In genomic region chr7:44059219-44060090, GRCh38 we compare ENCODE assay signal across 12 cellular contexts. TPM values are rescaled to one million over a fixed set of nuclear protein-coding genes. Genes with fewer than 3 reads are reported as not detected.
DNase-seq lines count a peak whose midpoint lies in the region; ATAC-seq, FAIRE-seq and TF ChIP-seq lines count a peak whose summit lies in the region.
"Had no signal": no experiment of that assay in that cellular context is flagged by ENCODE, and none has a peak within 500 bp of the region (broad histone marks: within the 10 kb centered on the region; RNA-seq: fewer than 3 reads in every experiment).

No MANE protein-coding gene starts in this region.

- H3K4me3 ChIP-seq in BLaER1 = peak overlapping the region; percentile 37; the same call in 1 of the 2 replicates
- no peak overlapping the region for H3K4me3 ChIP-seq in kidney (ENCODE audit: low read length in 2 of 2)

- H3K9me3 Mint-ChIP-seq in IgD-negative memory B cell = no peaks in the 10 kb centered on the region
- H3K9me3 Mint-ChIP-seq: type B pancreatic cell had no signal

- peak; percentile 45 for ATAC-seq in GM19043 (IDR thresholded peaks at IDR 0.05; ENCODE audit: low read depth, unreplicated experiment)
- ATAC-seq in GM21737 (IDR thresholded peaks at IDR 0.05; ENCODE audit: unreplicated experiment) = no peak

- FAIRE-seq in kidney (lab: Jason Lieb, UNC) = no peak
- FAIRE-seq: bronchial epithelial cell had no signal

- H3K27ac ChIP-seq in BLaER1 = peak overlapping the region; percentile 87
- no peak overlapping the region for H3K27ac ChIP-seq in kidney (ENCODE audit: low read depth in 2 of 2, low read length in 2 of 2)

- H3K27me3 Mint-ChIP-seq in IgD-negative memory B cell = peaks cover 4% of the 10 kb centered on the region
- H3K27me3 Mint-ChIP-seq: type B pancreatic cell had no signal

- intact Hi-C loops in kidney (cut with DNase I) = no loop called here

- peak overlapping the region; percentile 75 to 93 (median 82) for H3K4me3 Mint-ChIP-seq in IgD-negative memory B cell
- H3K4me3 Mint-ChIP-seq: type B pancreatic cell had no signal

- H3K36me3 ChIP-seq in BLaER1 (peaks cover 100% of the 10 kb centered on the region), kidney (ENCODE audit: control insufficient read depth in 1 of 2, insufficient read depth in 2 of 2, low read length in 2 of 2) (peaks cover 43 to 45% of the 10 kb centered on the region in 2 donors)

- H3K4me1 ChIP-seq in BLaER1 (peaks cover 62% of the 10 kb centered on the region), kidney (ENCODE audit: control insufficient read depth in 1 of 2, insufficient read depth in 1 of 2, low read depth in 1 of 2, low read length in 2 of 2) (peaks cover 5 to 17% of the 10 kb centered on the region in 2 donors)

- peak overlapping the region; percentile 91 for H3K4me2 ChIP-seq in BLaER1

- H4K20me1 ChIP-seq in BLaER1 = peaks cover 26% of the 10 kb centered on the region

- H3K27me3 ChIP-seq in BLaER1 = no peaks in the 10 kb centered on the region

- TF ChIP-seq CTCF in kidney (IDR thresholded peaks at IDR 0.05; ENCODE audit: borderline replicate concordance, extremely low read depth, insufficient read depth) = no peak

- no peaks in the 10 kb centered on the region for H3K9me3 ChIP-seq in BLaER1
- no peaks in the 10 kb centered on the region for H3K9me3 ChIP-seq in kidney (ENCODE audit: control insufficient read depth in 1 of 2, low read length in 2 of 2)

- H3K36me3 Mint-ChIP-seq in IgD-negative memory B cell = peaks cover 7% of the 10 kb centered on the region

- H3K4me1 Mint-ChIP-seq in IgD-negative memory B cell = peaks cover 39 to 52% (median 51%) of the 10 kb centered on the region in 3 donors

- H3K9ac ChIP-seq in BLaER1 (peak overlapping the region; percentile 70), kidney (ENCODE audit: low read length in 2 of 2) (no peak overlapping the region)

- DNase-seq in kidney (peak; percentile 67), GM19238 (ENCODE audit: insufficient read length, low spot score) (no peak), activated gamma-delta T cell (lab: John Stamatoyannopoulos, UW) (no peak), AG08396 (ENCODE audit: low spot score) (no peak)
- DNase-seq: foreskin melanocyte, mammary epithelial cell had no signal

- peak overlapping the region; percentile 97 to 99 (median 97) for H3K27ac Mint-ChIP-seq in IgD-negative memory B cell
- H3K27ac Mint-ChIP-seq: type B pancreatic cell had no signal

RNA-seq across cellular contexts. Expression of gene PGAM2, which starts 5.9 kb away (rescaled TPM):
- not detected for polyA plus RNA-seq in IgD-negative memory B cell
- total RNA-seq in kidney = 2.1 TPM
- 37.7 TPM for polyA plus RNA-seq in kidney (ENCODE audit: insufficient read depth, low read depth, low replicate concordance)
- total RNA-seq: mammary epithelial cell had no signal
- polyA plus RNA-seq: mammary epithelial cell had no signal

RNA-seq across cellular contexts. Expression of gene DBNL, which starts 15.0 kb away (rescaled TPM):
- polyA plus RNA-seq in IgD-negative memory B cell = 384 TPM
- 103 TPM for total RNA-seq in kidney
- polyA plus RNA-seq in kidney (ENCODE audit: insufficient read depth, low read depth, low replicate concordance) = 85.9 TPM

RNA-seq across cellular contexts. Expression of gene POLM, which starts 22.9 kb away (rescaled TPM):
- polyA plus RNA-seq in IgD-negative memory B cell = 42.0 TPM
- total RNA-seq in kidney = 41.4 TPM
- 16.3 TPM for polyA plus RNA-seq in kidney (ENCODE audit: insufficient read depth, low read depth, low replicate concordance)

RNA-seq across cellular contexts. Expression of gene AEBP1, which starts 44.7 kb away (rescaled TPM):
- polyA plus RNA-seq in IgD-negative memory B cell = 3.7 TPM
- 164 TPM for total RNA-seq in kidney
- 89.4 TPM for polyA plus RNA-seq in kidney (ENCODE audit: insufficient read depth, low read depth, low replicate concordance)

Comparison
In these comparisons a context has a peak if more than half of its experiments do, and no peak if none do; other contexts are left out.
1. RNA of gene PGAM2, which starts 5.9 kb away (polyA plus RNA-seq): 37.7 TPM in kidney (single experiment); not detected in IgD-negative memory B cell (single experiment); every median in the first group is over 10 times any median in the second.